ENCODE assay signal across 1 cellular context in the genomic region with DNA sequence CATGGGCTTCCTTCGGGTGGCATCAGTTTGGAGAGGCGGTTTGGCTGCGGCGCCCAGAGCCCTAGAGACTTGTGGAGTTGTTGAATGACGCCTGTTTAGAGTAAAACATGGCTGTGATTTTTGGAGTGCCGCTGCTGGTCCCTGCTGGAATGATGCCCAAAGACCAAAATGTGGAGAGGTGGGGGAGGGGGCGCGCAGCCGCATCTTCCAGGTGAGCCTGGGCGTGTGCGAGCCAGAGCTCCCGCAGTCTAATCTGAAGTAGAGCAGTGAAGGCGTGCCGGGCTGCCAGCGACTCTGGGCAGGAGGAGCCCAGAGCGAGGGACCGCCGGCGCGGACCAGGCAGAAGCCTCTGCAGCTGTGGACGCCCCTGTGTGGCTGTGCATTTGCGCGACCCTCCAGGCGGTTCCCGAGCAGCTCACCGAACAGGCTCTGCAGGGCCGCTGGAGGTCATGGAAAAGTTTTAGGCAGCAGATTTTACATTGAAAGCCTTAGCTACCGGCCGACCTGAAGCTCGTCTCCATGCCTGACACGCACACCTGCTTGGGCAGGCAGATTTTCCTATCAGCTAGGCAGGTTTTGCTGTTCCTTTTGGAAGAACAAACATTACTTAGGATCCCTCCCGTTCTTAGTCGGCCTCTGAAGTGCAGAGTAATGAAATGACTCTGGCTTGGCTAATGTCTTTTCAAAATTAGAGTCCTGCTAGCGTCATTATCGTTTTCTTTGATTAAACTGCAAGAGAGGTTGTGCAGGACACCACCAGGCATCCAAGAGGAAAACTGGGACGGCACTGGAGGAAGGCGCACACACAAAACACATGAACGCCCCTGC.
TF ChIP-seq lines count a peak whose summit lies in the region.

No MANE protein-coding gene starts in this region.

TF ChIP-seq in WTC11, 78 proteins besides CTCF, POLR2A, EP300 and RAD21 (continued from another document):
- TF ChIP-seq, protein P1, sequence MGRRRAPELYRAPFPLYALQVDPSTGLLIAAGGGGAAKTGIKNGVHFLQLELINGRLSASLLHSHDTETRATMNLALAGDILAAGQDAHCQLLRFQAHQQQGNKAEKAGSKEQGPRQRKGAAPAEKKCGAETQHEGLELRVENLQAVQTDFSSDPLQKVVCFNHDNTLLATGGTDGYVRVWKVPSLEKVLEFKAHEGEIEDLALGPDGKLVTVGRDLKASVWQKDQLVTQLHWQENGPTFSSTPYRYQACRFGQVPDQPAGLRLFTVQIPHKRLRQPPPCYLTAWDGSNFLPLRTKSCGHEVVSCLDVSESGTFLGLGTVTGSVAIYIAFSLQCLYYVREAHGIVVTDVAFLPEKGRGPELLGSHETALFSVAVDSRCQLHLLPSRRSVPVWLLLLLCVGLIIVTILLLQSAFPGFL (CRISPR knock-in tag; IDR thresholded peaks at IDR 0.05; ENCODE audit: borderline replicate concordance), result no peak
- TF ChIP-seq JUN (CRISPR knock-in tag; IDR thresholded peaks at IDR 0.05), result no peak
- TF ChIP-seq, protein P2, sequence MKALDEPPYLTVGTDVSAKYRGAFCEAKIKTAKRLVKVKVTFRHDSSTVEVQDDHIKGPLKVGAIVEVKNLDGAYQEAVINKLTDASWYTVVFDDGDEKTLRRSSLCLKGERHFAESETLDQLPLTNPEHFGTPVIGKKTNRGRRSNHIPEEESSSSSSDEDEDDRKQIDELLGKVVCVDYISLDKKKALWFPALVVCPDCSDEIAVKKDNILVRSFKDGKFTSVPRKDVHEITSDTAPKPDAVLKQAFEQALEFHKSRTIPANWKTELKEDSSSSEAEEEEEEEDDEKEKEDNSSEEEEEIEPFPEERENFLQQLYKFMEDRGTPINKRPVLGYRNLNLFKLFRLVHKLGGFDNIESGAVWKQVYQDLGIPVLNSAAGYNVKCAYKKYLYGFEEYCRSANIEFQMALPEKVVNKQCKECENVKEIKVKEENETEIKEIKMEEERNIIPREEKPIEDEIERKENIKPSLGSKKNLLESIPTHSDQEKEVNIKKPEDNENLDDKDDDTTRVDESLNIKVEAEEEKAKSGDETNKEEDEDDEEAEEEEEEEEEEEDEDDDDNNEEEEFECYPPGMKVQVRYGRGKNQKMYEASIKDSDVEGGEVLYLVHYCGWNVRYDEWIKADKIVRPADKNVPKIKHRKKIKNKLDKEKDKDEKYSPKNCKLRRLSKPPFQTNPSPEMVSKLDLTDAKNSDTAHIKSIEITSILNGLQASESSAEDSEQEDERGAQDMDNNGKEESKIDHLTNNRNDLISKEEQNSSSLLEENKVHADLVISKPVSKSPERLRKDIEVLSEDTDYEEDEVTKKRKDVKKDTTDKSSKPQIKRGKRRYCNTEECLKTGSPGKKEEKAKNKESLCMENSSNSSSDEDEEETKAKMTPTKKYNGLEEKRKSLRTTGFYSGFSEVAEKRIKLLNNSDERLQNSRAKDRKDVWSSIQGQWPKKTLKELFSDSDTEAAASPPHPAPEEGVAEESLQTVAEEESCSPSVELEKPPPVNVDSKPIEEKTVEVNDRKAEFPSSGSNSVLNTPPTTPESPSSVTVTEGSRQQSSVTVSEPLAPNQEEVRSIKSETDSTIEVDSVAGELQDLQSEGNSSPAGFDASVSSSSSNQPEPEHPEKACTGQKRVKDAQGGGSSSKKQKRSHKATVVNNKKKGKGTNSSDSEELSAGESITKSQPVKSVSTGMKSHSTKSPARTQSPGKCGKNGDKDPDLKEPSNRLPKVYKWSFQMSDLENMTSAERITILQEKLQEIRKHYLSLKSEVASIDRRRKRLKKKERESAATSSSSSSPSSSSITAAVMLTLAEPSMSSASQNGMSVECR (CRISPR knock-in tag; IDR thresholded peaks at IDR 0.05; ENCODE audit: borderline replicate concordance), result peak; percentile 14; the same call in 1 of the 2 replicates
